In genomic region chr19:46412983-46413261, GRCh38 we compare ENCODE assay signal across 2 cellular contexts.
TF ChIP-seq lines count a peak whose summit lies in the region.

No MANE protein-coding gene starts in this region.

TF ChIP-seq in IMR-90, 13 proteins besides CTCF, POLR2A, EP300 and RAD21 (continued from another document):
- TF ChIP-seq CEBPB (IDR thresholded peaks at IDR 0.05; ENCODE audit: low read depth, low read length) (no peak), SMC3 (IDR thresholded peaks at IDR 0.05; ENCODE audit: low read depth, low read length) (no peak), BHLHE40 (IDR thresholded peaks at IDR 0.05; ENCODE audit: low read depth, low read length) (no peak), NFE2L2 (IDR thresholded peaks at IDR 0.05; ENCODE audit: low read depth, low read length) (no peak), USF2 (IDR thresholded peaks at IDR 0.05; ENCODE audit: low read depth, low read length) (no peak), MAFK (IDR thresholded peaks at IDR 0.05; ENCODE audit: low read depth, low read length) (no peak), FOS (IDR thresholded peaks at IDR 0.05; ENCODE audit: low read depth, low read length) (no peak), MXI1 (IDR thresholded peaks at IDR 0.05; ENCODE audit: borderline replicate concordance, low read depth, low read length) (no peak), ELK1 (IDR thresholded peaks at IDR 0.05; ENCODE audit: borderline replicate concordance, low read depth, low read length) (no peak)
TF ChIP-seq in IMR-90: peak in this region for 0.

TF ChIP-seq in SK-N-SH treated with all-trans-retinoic acid at 6 μM for 48 hours, 23 proteins besides CTCF, POLR2A, EP300 and RAD21 (continued from another document):
- TF ChIP-seq POU6F1 (CRISPR knock-in tag; IDR thresholded peaks at IDR 0.05; ENCODE audit: borderline replicate concordance, low read depth): no peak
- no peak for TF ChIP-seq CSRNP3 (CRISPR knock-in tag; IDR thresholded peaks at IDR 0.05)
- TF ChIP-seq ZFP3 (CRISPR knock-in tag; IDR thresholded peaks at IDR 0.05): no peak
- no peak for TF ChIP-seq PPARA (CRISPR knock-in tag; IDR thresholded peaks at IDR 0.05; ENCODE audit: borderline replicate concordance)
- TF ChIP-seq GLIS3 (CRISPR knock-in tag; IDR thresholded peaks at IDR 0.05): no peak
- TF ChIP-seq CREB5 (CRISPR knock-in tag; IDR thresholded peaks at IDR 0.05; ENCODE audit: low read depth): no peak
- no peak for TF ChIP-seq TSHZ2 (CRISPR knock-in tag; IDR thresholded peaks at IDR 0.05)
- no peak for TF ChIP-seq TOX (CRISPR knock-in tag; IDR thresholded peaks at IDR 0.05; ENCODE audit: borderline replicate concordance)
- no peak for TF ChIP-seq CSDC2 (CRISPR knock-in tag; IDR thresholded peaks at IDR 0.05)
- no peak for TF ChIP-seq SNAI2 (CRISPR knock-in tag; IDR thresholded peaks at IDR 0.05)
- TF ChIP-seq ZNF565 (CRISPR knock-in tag; conservative IDR thresholded peaks at IDR 0.05; ENCODE audit: low read depth): no peak
- TF ChIP-seq ISL1 (CRISPR knock-in tag; IDR thresholded peaks at IDR 0.05): no peak
- no peak for TF ChIP-seq BACH2 (CRISPR knock-in tag; IDR thresholded peaks at IDR 0.05; ENCODE audit: borderline replicate concordance)
- TF ChIP-seq ZNF70 (CRISPR knock-in tag; IDR thresholded peaks at IDR 0.05): no peak
- TF ChIP-seq OSR1 (CRISPR knock-in tag; IDR thresholded peaks at IDR 0.05): no peak
- TF ChIP-seq RARB (CRISPR knock-in tag; IDR thresholded peaks at IDR 0.05): no peak
